Comparison of ENCODE assay signal across 8 cellular contexts in genomic region chr19:3761382-3762129, GRCh38. TPM values are rescaled to one million over a fixed set of nuclear protein-coding genes. Genes with fewer than 3 reads are reported as not detected.
A peak's percentile ranks its signal among the peaks of the same experiment; 100 is the strongest.
DNase-seq lines count a peak whose midpoint lies in the region; ATAC-seq, FAIRE-seq and TF ChIP-seq lines count a peak whose summit lies in the region.

TSS of gene APBA3 (minus strand) at chr19:3761692. CDS start at chr19:3760264, 1,428 bp downstream.

- CTCF ChIA-PET in H1 (lab: Charles Lee; ENCODE audit: partially characterized antibody), result interaction anchor here (0.6 to 2.7 kb wide), 7 partner anchors 13 to 477 kb away, joined by 3 to 8 read pairs (median 4); no protein-coding TSS in a partner anchor

- H3K79me1 ChIP-seq in H1 (ENCODE audit: low read depth, low read length) (no peaks in the 10 kb centered on the region; the same call in 1 of the 2 replicates), mesendoderm (ENCODE audit: low read length) (peaks cover 4% of the 10 kb centered on the region)

- TF ChIP-seq RAD21 in H1 (IDR thresholded peaks at IDR 0.05 in 1 of 2, conservative IDR thresholded peaks at IDR 0.05 in 1 of 2; ENCODE audit: low read depth in 2 of 2, low read length in 2 of 2), result no peak

- H3K27me3 ChIP-seq in BLaER1 (no peaks in the 10 kb centered on the region), H1 (replicated peaks in 1 of 4; ENCODE audit: control insufficient read depth in 3 of 4, extremely low read depth in 1 of 4, insufficient read depth in 3 of 4, low read length in 3 of 4) (no peaks in the 10 kb centered on the region), mesendoderm (ENCODE audit: insufficient read depth, low read length, poor library complexity) (no peaks in the 10 kb centered on the region)

- H2BK120ac ChIP-seq in H1 (replicated peaks; ENCODE audit: low read depth, low read length) (no peak within 1 kb of the TSS), mesendoderm (ENCODE audit: low read depth, low read length) (no peak within 1 kb of the TSS)

- peak within 1 kb of the TSS; percentile 97 for H4K8ac ChIP-seq in H1 (ENCODE audit: extremely low read depth, insufficient read depth, low read length)
- peak within 1 kb of the TSS; percentile 30 for H4K8ac ChIP-seq in mesendoderm (ENCODE audit: low read depth, low read length)

- TF ChIP-seq EP300 in H1 (IDR thresholded peaks at IDR 0.05; ENCODE audit: borderline replicate concordance in 1 of 2, low read depth in 2 of 2, low read length in 2 of 2), result no peak

- H3K23ac ChIP-seq in H1 (ENCODE audit: insufficient read length), result no peak within 1 kb of the TSS
- no peak within 1 kb of the TSS for H3K23ac ChIP-seq in mesendoderm (ENCODE audit: low read length)

- H4K20me1 ChIP-seq in BLaER1 (no peaks in the 10 kb centered on the region), H1 (replicated peaks in 1 of 2; ENCODE audit: control insufficient read depth in 1 of 2, insufficient read depth in 2 of 2, low read length in 2 of 2) (peaks cover 0 to 5% of the 10 kb centered on the region in 2 experiments)

- H3K4ac ChIP-seq in H1 (replicated peaks; ENCODE audit: insufficient read length, low read depth, low read length) (peak within 1 kb of the TSS; percentile 92), mesendoderm (ENCODE audit: low read depth, low read length) (peak within 1 kb of the TSS; percentile 39)

- TF ChIP-seq CTCF in H1 (IDR thresholded peaks at IDR 0.05; ENCODE audit: control extremely low read depth in 1 of 3, insufficient read depth in 1 of 3, low read depth in 1 of 3, low read length in 3 of 3), result peak; percentile 54 to 69 (median 64)

- no peak for FAIRE-seq in H1 (lab: Jason Lieb, UNC)

- H2BK5ac ChIP-seq in H1 (ENCODE audit: low read depth, low read length), result peak within 1 kb of the TSS; percentile 91
- no peak within 1 kb of the TSS for H2BK5ac ChIP-seq in mesendoderm (ENCODE audit: low read length)

- H2AFZ ChIP-seq in H1 (ENCODE audit: low read length), result peak within 1 kb of the TSS; percentile 82; the same call in 1 of the 2 replicates

- H4K91ac ChIP-seq in H1 (replicated peaks; ENCODE audit: insufficient read length, low read length), result peak within 1 kb of the TSS; percentile 79

- H3K4me2 ChIP-seq in BLaER1, result peak within 1 kb of the TSS; percentile 93
- peak within 1 kb of the TSS; percentile 72 to 87 for H3K4me2 ChIP-seq in H1 (ENCODE audit: insufficient read depth in 1 of 2, low read depth in 2 of 2, low read length in 2 of 2)
- H3K4me2 ChIP-seq in mesendoderm (ENCODE audit: low read length), result peak within 1 kb of the TSS; percentile 90

- no peak within 1 kb of the TSS for H2BK20ac ChIP-seq in H1 (ENCODE audit: low read length)

- H3K9me3 ChIP-seq in BLaER1 (no peaks in the 10 kb centered on the region), H1 (ENCODE audit: insufficient read depth in 2 of 2, low read depth in 1 of 2, low read length in 1 of 2) (no peaks in the 10 kb centered on the region)

- peaks cover 0 to 7% of the 10 kb centered on the region in 2 experiments; a peak in 1 of 4 replicates for H3K79me2 ChIP-seq in H1 (ENCODE audit: control insufficient read depth in 1 of 2, insufficient read depth in 2 of 2, low read length in 2 of 2)
- H3K79me2 ChIP-seq in mesendoderm (ENCODE audit: control insufficient read depth, insufficient read depth, low read length), result peaks cover 4% of the 10 kb centered on the region

- H3K27ac ChIP-seq in BLaER1 (peak within 1 kb of the TSS; percentile 98), H1 (ENCODE audit: low read depth, low read length) (peak within 1 kb of the TSS; percentile 85), mesendoderm (ENCODE audit: low read depth, low read length) (peak within 1 kb of the TSS; percentile 89)

- H3K23me2 ChIP-seq in H1 (ENCODE audit: low read depth, low read length), result peaks cover 5% of the 10 kb centered on the region

- peak; percentile 55 for ATAC-seq in GM19395 (IDR thresholded peaks at IDR 0.05; ENCODE audit: unreplicated experiment)

- TF ChIP-seq POLR2A in H1 (IDR thresholded peaks at IDR 0.05; ENCODE audit: control extremely low read depth in 1 of 2, low read depth in 2 of 2, low read length in 2 of 2), result peak in 1 of 2 experiments; percentile 70; a peak in 1 of 3 replicates

- H3K56ac ChIP-seq in H1 (replicated peaks; ENCODE audit: insufficient read length, low read depth, low read length) (peak within 1 kb of the TSS; percentile 88), mesendoderm (ENCODE audit: low read length) (peak within 1 kb of the TSS; percentile 99)

- H2AK5ac ChIP-seq in H1 (ENCODE audit: low read depth, low read length) (no peak within 1 kb of the TSS), mesendoderm (ENCODE audit: low read length) (no peak within 1 kb of the TSS)

- WGBS in H1 (ENCODE audit: extremely low coverage in 1 of 2, insufficient coverage in 1 of 2, insufficient read length in 1 of 2, insufficient replicate concordance in 2 of 2, low coverage in 1 of 2, low lambda C conversion rate in 2 of 2, missing lambda C conversion rate in 1 of 2), 2 experiments, result 10% methylated on average over 41 of the region's 45 CpGs; no CpG with 5 or more reads in 1 of the 2 experiments
- WGBS in mesendoderm (ENCODE audit: extremely low coverage, insufficient coverage, low lambda C conversion rate), result no CpG with 5 or more reads among the region's 45 CpGs

- peak within 1 kb of the TSS; percentile 96 for H3K9ac ChIP-seq in BLaER1
- peak within 1 kb of the TSS; percentile 65 to 93 (median 84) for H3K9ac ChIP-seq in H1 (replicated peaks in 1 of 4; ENCODE audit: extremely low read depth in 1 of 4, low read depth in 3 of 4, low read length in 3 of 4)
- peak within 1 kb of the TSS; percentile 99 for H3K9ac ChIP-seq in mesendoderm (ENCODE audit: low read length)

- H3K18ac ChIP-seq in H1 (ENCODE audit: extremely low read depth, low read length) (peak within 1 kb of the TSS; percentile 98), mesendoderm (ENCODE audit: low read length) (peak within 1 kb of the TSS; percentile 75)

- DNase-seq in HT1080 (ENCODE audit: low read depth) (peak; percentile 90), H1 (ENCODE audit: low read depth in 1 of 2, low spot score in 2 of 2) (peak; percentile 79 to 99), mesendoderm (peak; percentile 93)
- DNase-seq in NK-92 treated with Interleukin-12 subunit alpha and Interleukin-12 subunit beta, amount 100 ng/mL, for 24 hours (lab: John Stamatoyannopoulos, UW), result peak; percentile 95
- peak; percentile 90 to 91 for DNase-seq in activated CD8-positive, alpha-beta memory T cell treated with anti-CD3 and anti-CD28 coated beads for 4 hours (ENCODE audit: low read depth in 2 of 2)
- peak; percentile 93 for DNase-seq in stimulated activated CD8-positive, alpha-beta memory T cell treated with anti-CD3 and anti-CD28 coated beads, Interleukin-12 subunit alpha, Interleukin-12 subunit beta, amount 100 ng/mL, for 4 hours (ENCODE audit: low read depth)

- H3K4me3 ChIP-seq in BLaER1 (peak within 1 kb of the TSS; percentile 85), H1 (ENCODE audit: extremely low read depth in 1 of 4, insufficient read depth in 2 of 4, low read depth in 3 of 4, low read length in 4 of 4) (peak within 1 kb of the TSS; percentile 88 to 95 (median 90)), mesendoderm (ENCODE audit: low read length) (peak within 1 kb of the TSS; percentile 96)

- 0 out of 2 replicates have a peak within 1 kb of the TSS, but pooled peaks have one; percentile 9 for H2BK12ac ChIP-seq in H1 (ENCODE audit: low read depth, low read length)

- H3K4me1 ChIP-seq in BLaER1 (peaks cover 43% of the 10 kb centered on the region), H1 (replicated peaks in 1 of 4; ENCODE audit: control insufficient read depth in 3 of 4, insufficient read depth in 4 of 4, low read length in 3 of 4) (no peaks in the 10 kb centered on the region), mesendoderm (ENCODE audit: control insufficient read depth, low read depth, low read length) (no peaks in the 10 kb centered on the region)

- H4K5ac ChIP-seq in H1 (ENCODE audit: insufficient read length, low read depth, low read length) (peak within 1 kb of the TSS; percentile 85), mesendoderm (ENCODE audit: low read length) (no peak within 1 kb of the TSS)

- no peak within 1 kb of the TSS for H3K14ac ChIP-seq in H1 (ENCODE audit: insufficient read length)

- peaks cover 50% of the 10 kb centered on the region for H3K36me3 ChIP-seq in BLaER1
- peaks cover 0 to 3% (median 0%) of the 10 kb centered on the region in 4 experiments; a peak in 5 of 8 replicates for H3K36me3 ChIP-seq in H1 (ENCODE audit: control insufficient read depth in 2 of 4, insufficient read depth in 4 of 4, low read length in 3 of 4)
- no peaks in the 10 kb centered on the region for H3K36me3 ChIP-seq in mesendoderm (ENCODE audit: control insufficient read depth, insufficient read depth, low read length)

- H2BK15ac ChIP-seq in H1 (ENCODE audit: low read length), result no peak within 1 kb of the TSS; the same call in 1 of the 2 replicates
- H2BK15ac ChIP-seq in mesendoderm (replicated peaks; ENCODE audit: low read depth), result no peak within 1 kb of the TSS

- POLR2A ChIA-PET in H1 (lab: Charles Lee; ENCODE audit: partially characterized antibody), result interaction anchor here (0.6 to 3.0 kb wide), 21 partner anchors 10 to 317 kb away, joined by 3 to 23 read pairs (median 4); partner anchors contain the start of genes DAPK3, EEF2, MATK and NMRK2

TF ChIP-seq in H1, 55 proteins besides CTCF, POLR2A, EP300 and RAD21 (continues in another document):
- TF ChIP-seq SIN3A (conservative IDR thresholded peaks at IDR 0.05 in 1 of 2, IDR thresholded peaks at IDR 0.05 in 1 of 2; ENCODE audit: low read depth in 1 of 2, low read length in 2 of 2) (peak in 1 of 2 experiments; percentile 53; a peak in 2 of 4 replicates), TAF7 (optimal IDR thresholded peaks at IDR 0.05; ENCODE audit: borderline replicate concordance, low read depth, low read length) (no peak), CREB1 (IDR thresholded peaks at IDR 0.05) (peak; percentile 56), KDM4A (IDR thresholded peaks at IDR 0.05; ENCODE audit: low read depth, low read length, severe bottlenecking) (peak; percentile 93), SUZ12 (IDR thresholded peaks at IDR 0.05; ENCODE audit: low read length) (no peak), RFX5 (IDR thresholded peaks at IDR 0.05; ENCODE audit: borderline replicate concordance, low read depth, low read length) (no peak)

RNA-seq across cellular contexts. Expression of gene APBA3, which starts in this region (rescaled TPM):
- 16.9 and 19.3 TPM in 2 replicates for total RNA-seq in HT1080 (2014; rRNA removed; shearing (Covaris generic))
- polyA plus RNA-seq in HT1080 (2015; cell fraction: cytosol; rRNA removed), result 12.1 and 15.5 TPM in 2 replicates
- polyA plus RNA-seq in HT1080 (2015; cell fraction: nucleus; rRNA removed), result 33.1 and 35.3 TPM in 2 replicates
- total RNA-seq in H1 (2021; fragmentation: NEBNext Ultra II Directional; extraction: Animal tissue kit (Norgen Biotek cat#: 25700)), result 21.4 and 23.4 TPM in 2 replicates
- 36.9 and 48.4 TPM in 2 replicates for polyA plus RNA-seq in H1 (2011; rRNA removed)
- polyA plus RNA-seq in H1 (2011; cell fraction: cytosol; rRNA removed), result 33.3 TPM
- polyA plus RNA-seq in H1 (2011; cell fraction: nucleus; rRNA removed), result 74.8 TPM
- 17.8 to 23.6 TPM (median 21.2 TPM) in 4 replicates for polyA plus RNA-seq in H1 (2012, experiment 1 of 2)
- polyA plus RNA-seq in H1 (2012, experiment 2 of 2), result 27.9 TPM
- polyA plus RNA-seq in H1 (2013, experiment 1 of 2), result 20.4 TPM
- 17.7 TPM for polyA plus RNA-seq in H1 (2013, experiment 2 of 2)
- 12.6 and 14.5 TPM in 2 replicates for polyA minus RNA-seq in H1 (2011; rRNA and poly(A)+ RNA removed)
- 25.8 TPM for polyA minus RNA-seq in H1 (2011; cell fraction: cytosol; rRNA and poly(A)+ RNA removed)
- 32.4 TPM for polyA minus RNA-seq in H1 (2011; cell fraction: nucleus; rRNA and poly(A)+ RNA removed)
- 13.1 TPM for polyA plus RNA-seq in mesendoderm (2013, experiment 1 of 2)
- 14.3 TPM for polyA plus RNA-seq in mesendoderm (2013, experiment 2 of 2)

Comparison
In these comparisons a context has a peak if more than half of its experiments do, and no peak if none do; other contexts are left out.
1. Peak in every context shown above with its lines: DNase-seq, ATAC-seq, H3K4me3 ChIP-seq and H3K27ac ChIP-seq.